9 cellular contexts compared by ENCODE assay signal in the genomic region with DNA sequence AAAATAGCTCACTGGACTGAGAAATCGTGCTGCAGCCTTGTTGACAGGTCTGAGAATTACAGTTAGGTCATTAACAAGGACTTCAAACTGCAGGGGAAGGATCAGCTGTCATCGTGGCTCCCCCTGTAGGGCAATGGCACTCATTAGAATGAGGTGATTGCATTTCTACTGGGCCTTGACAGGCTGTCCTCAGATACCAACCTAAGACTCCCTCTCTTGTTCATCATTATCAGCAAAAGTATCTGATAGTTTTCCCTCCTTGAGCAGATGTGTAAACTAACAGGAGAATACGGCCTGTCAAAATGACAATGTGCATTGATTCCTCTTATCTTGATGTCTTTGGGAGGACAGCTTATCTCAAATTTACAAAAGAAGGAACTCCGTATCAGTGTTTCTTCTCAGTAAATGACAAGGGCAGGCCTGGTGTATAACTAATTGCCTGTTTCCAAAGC.
DNase-seq lines count a peak whose midpoint lies in the region; ATAC-seq and TF ChIP-seq lines count a peak whose summit lies in the region.
"Had no signal": no experiment of that assay in that cellular context is flagged by ENCODE, and none has a peak within 500 bp of the region (broad histone marks: within the 10 kb centered on the region; RNA-seq: fewer than 3 reads in every experiment).

No MANE protein-coding gene starts in this region.

- ATAC-seq in activated T-cell treated with anti-CD3 and anti-CD28 coated beads, Interleukin-2, amount 50 U/mL, for 4 hours = no peak
- peak; percentile 80 for ATAC-seq in HG02885 (IDR thresholded peaks at IDR 0.05; ENCODE audit: poor library complexity, unreplicated experiment)

- peak; percentile 63 for TF ChIP-seq CTCF in osteocyte (IDR thresholded peaks at IDR 0.05)

- H3K4me3 Mint-ChIP-seq in activated T-cell treated with anti-CD3 and anti-CD28 coated beads, Interleukin-2, amount 50 U/mL, for 4 hours = no peak overlapping the region
- H3K4me3 Mint-ChIP-seq in osteocyte (ENCODE audit: unreplicated experiment) = no peak overlapping the region

- H3K36me3 Mint-ChIP-seq in activated T-cell treated with anti-CD3 and anti-CD28 coated beads, Interleukin-2, amount 50 U/mL, for 4 hours (ENCODE audit: insufficient read depth) = no peaks in the 10 kb centered on the region
- H3K36me3 Mint-ChIP-seq in osteocyte (ENCODE audit: unreplicated experiment) = no peaks in the 10 kb centered on the region
- H3K36me3 Mint-ChIP-seq: activated naive CD4-positive, alpha-beta T cell treated with anti-CD3 and anti-CD28 coated beads, Interleukin-2, amount 50 U/mL, for 72 hours had no signal

- in situ Hi-C loops in T47D (cut with HindIII; ENCODE audit: low pct_unique_long_range_greater_than_20kb, low sequenced_read_pairs) = no loop called here

- peaks cover 6% of the 10 kb centered on the region for H3K9me3 Mint-ChIP-seq in activated T-cell treated with anti-CD3 and anti-CD28 coated beads, Interleukin-2, amount 50 U/mL, for 4 hours
- no peaks in the 10 kb centered on the region for H3K9me3 Mint-ChIP-seq in osteocyte (ENCODE audit: unreplicated experiment)
- H3K9me3 Mint-ChIP-seq: activated naive CD4-positive, alpha-beta T cell treated with anti-CD3 and anti-CD28 coated beads, Interleukin-2, amount 50 U/mL, for 72 hours had no signal

- H3K4me1 Mint-ChIP-seq in activated T-cell treated with anti-CD3 and anti-CD28 coated beads, Interleukin-2, amount 50 U/mL, for 4 hours (ENCODE audit: low read depth) = no peaks in the 10 kb centered on the region
- no peaks in the 10 kb centered on the region for H3K4me1 Mint-ChIP-seq in osteocyte (ENCODE audit: unreplicated experiment)

- peak; percentile 19 to 20 for DNase-seq in activated T-cell treated with anti-CD3 and anti-CD28 coated beads, Interleukin-2, amount 50 U/mL, for 48 hours
- DNase-seq in activated T-cell treated with anti-CD3 and anti-CD28 coated beads, Interleukin-2, amount 50 U/mL, for 4 hours = no peak
- DNase-seq in NCI-H524 treated with DMSO at 0.1 percent for 48 hours (lab: John Stamatoyannopoulos, UW) = peak; percentile 9
- peak; percentile 45 to 83 for DNase-seq in T47D (ENCODE audit: low read depth in 1 of 2, low spot score in 1 of 2)
- no peak for DNase-seq in osteocyte (ENCODE audit: extremely low spot score, unreplicated experiment)
- DNase-seq in nucleus accumbens (lab: John Stamatoyannopoulos, UW) = no peak
- DNase-seq in midbrain (lab: John Stamatoyannopoulos, UW) = no peak

- H3K27me3 Mint-ChIP-seq in activated T-cell treated with anti-CD3 and anti-CD28 coated beads, Interleukin-2, amount 50 U/mL, for 4 hours (ENCODE audit: low read depth) = no peaks in the 10 kb centered on the region
- no peaks in the 10 kb centered on the region for H3K27me3 Mint-ChIP-seq in osteocyte (ENCODE audit: unreplicated experiment)

- H3K27ac Mint-ChIP-seq in osteocyte (ENCODE audit: unreplicated experiment) = no peak overlapping the region
- H3K27ac Mint-ChIP-seq: activated naive CD4-positive, alpha-beta T cell treated with anti-CD3 and anti-CD28 coated beads, Interleukin-2, amount 50 U/mL, for 72 hours had no signal

Comparison
In these comparisons a context has a peak if more than half of its experiments do, and no peak if none do; other contexts are left out.
1. DNase-seq: peak in activated T-cell treated with anti-CD3 and anti-CD28 coated beads, Interleukin-2, amount 50 U/mL, for 48 hours (2 of 2), NCI-H524 treated with DMSO at 0.1 percent for 48 hours (single experiment) and T47D (2 of 2); none in activated T-cell treated with anti-CD3 and anti-CD28 coated beads, Interleukin-2, amount 50 U/mL, for 4 hours (single experiment), osteocyte (single experiment), nucleus accumbens (0 of 56) and midbrain (single experiment).